Comparison of ENCODE assay signal across 13 cellular contexts in the genomic region with DNA sequence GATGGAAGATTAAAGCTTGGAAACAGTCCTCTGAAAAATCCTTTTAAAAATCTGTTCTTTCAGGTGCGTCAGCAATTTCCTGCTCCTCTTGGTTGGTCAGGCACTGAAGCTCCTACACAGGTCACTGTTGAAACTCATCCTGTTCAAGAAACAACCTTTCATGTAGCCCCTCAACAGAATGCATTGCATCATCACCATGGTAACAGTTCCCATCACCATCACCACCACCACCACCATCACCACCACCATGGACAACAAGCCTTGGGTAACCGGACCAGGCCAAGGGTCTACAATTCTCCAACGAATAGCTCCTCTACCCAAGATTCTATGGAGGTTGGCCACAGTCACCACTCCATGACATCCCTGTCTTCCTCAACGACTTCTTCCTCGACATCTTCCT.
DNase-seq lines count a peak whose midpoint lies in the region; ATAC-seq, FAIRE-seq and TF ChIP-seq lines count a peak whose summit lies in the region.
"Had no signal": no experiment of that assay in that cellular context is flagged by ENCODE, and none has a peak within 500 bp of the region (broad histone marks: within the 10 kb centered on the region; RNA-seq: fewer than 3 reads in every experiment).

No MANE protein-coding gene starts in this region.

- no peak overlapping the region for H3K27ac ChIP-seq in GM23338 (ENCODE audit: low read depth)
- H3K27ac ChIP-seq: C4-2B, GM23248 had no signal

- no peak overlapping the region for H3K4me3 ChIP-seq in GM23338
- H3K4me3 ChIP-seq: GM23248 had no signal

- no peaks in the 10 kb centered on the region for H3F3A ChIP-seq in GM23338 (replicated peaks; ENCODE audit: low read depth)

- peaks cover 30% of the 10 kb centered on the region for H3K4me1 ChIP-seq in GM23338 (ENCODE audit: insufficient read depth)

- no peak for ATAC-seq in activated CD8-positive, alpha-beta T cell treated with anti-CD3 and anti-CD28 coated beads, Interleukin-2, amount 10 ng/mL, durations not matched to agents 7 days and 5 days
- ATAC-seq in activated CD8-positive, alpha-beta T cell treated with anti-CD3 and anti-CD28 coated beads for 36 hours, result no peak
- no peak for ATAC-seq in GM23338
- ATAC-seq in WTC11, result no peak
- ATAC-seq in HG03460 (IDR thresholded peaks at IDR 0.05; ENCODE audit: unreplicated experiment), result no peak

- peak overlapping the region; percentile 63 for H3K4me2 ChIP-seq in GM23338

- no peaks in the 10 kb centered on the region for H4K20me1 ChIP-seq in GM23338 (replicated peaks; ENCODE audit: insufficient read depth)

- H3K4me3 Mint-ChIP-seq in activated CD8-positive, alpha-beta T cell treated with anti-CD3 and anti-CD28 coated beads, Interleukin-2, amount 10 ng/mL, durations not matched to agents 7 days and 5 days, result no peak overlapping the region
- no peak overlapping the region for H3K4me3 Mint-ChIP-seq in activated CD8-positive, alpha-beta T cell treated with anti-CD3 and anti-CD28 coated beads for 36 hours
- H3K4me3 Mint-ChIP-seq in GM23338, result no peak overlapping the region
- H3K4me3 Mint-ChIP-seq in WTC11, result no peak overlapping the region
- H3K4me3 Mint-ChIP-seq in immature natural killer cell, result no peak overlapping the region

- no peak for FAIRE-seq in RCC 7860 (lab: Jason Lieb, UNC)

- H3K27ac Mint-ChIP-seq in activated CD8-positive, alpha-beta T cell treated with anti-CD3 and anti-CD28 coated beads, Interleukin-2, amount 10 ng/mL, durations not matched to agents 7 days and 5 days, result peak overlapping the region; percentile 11
- H3K27ac Mint-ChIP-seq in activated CD8-positive, alpha-beta T cell treated with anti-CD3 and anti-CD28 coated beads for 36 hours, result no peak overlapping the region
- H3K27ac Mint-ChIP-seq in GM23338 (0 out of 2 replicates have a peak overlapping the region, but pooled peaks have one; percentile 58), WTC11 (peak overlapping the region; percentile 84), immature natural killer cell (peak overlapping the region in 4 of 6 donors; percentile 6 to 74 (median 40))

- POLR2A ChIA-PET in activated CD8-positive, alpha-beta T cell treated with anti-CD3 and anti-CD28 coated beads, Interleukin-2, amount 10 ng/mL, durations not matched to agents 7 days and 5 days (lab: Charles Lee), result interaction anchor here (0.7 to 0.8 kb wide), 2 partner anchors 11 to 53 kb away, joined by 3 to 7 read pairs; no protein-coding TSS in a partner anchor
- POLR2A ChIA-PET in activated CD8-positive, alpha-beta T cell treated with anti-CD3 and anti-CD28 coated beads for 36 hours (lab: Charles Lee), result interaction anchor here (0.7 to 1.3 kb wide), 5 partner anchors 10 to 80 kb away, joined by 3 to 7 read pairs (median 3); no protein-coding TSS in a partner anchor
- POLR2A ChIA-PET in WTC11 (lab: Charles Lee), result no interaction called here

- CTCF ChIA-PET in activated CD8-positive, alpha-beta T cell treated with anti-CD3 and anti-CD28 coated beads, Interleukin-2, amount 10 ng/mL, durations not matched to agents 7 days and 5 days (lab: Charles Lee), result interaction anchor here (0.8 to 1.5 kb wide), 4 partner anchors 24 to 390 kb away, joined by 3 read pairs; no protein-coding TSS in a partner anchor
- CTCF ChIA-PET in activated CD8-positive, alpha-beta T cell treated with anti-CD3 and anti-CD28 coated beads for 36 hours (lab: Charles Lee), result interaction anchor here (0.7 kb wide), 1 partner anchor 131 kb away, joined by 3 read pairs; no protein-coding TSS in a partner anchor
- CTCF ChIA-PET in WTC11 (lab: Charles Lee), result interaction anchor here (0.9 to 1.3 kb wide), 4 partner anchors 15 to 405 kb away, joined by 3 to 6 read pairs (median 3); no protein-coding TSS in a partner anchor

- H3K36me3 ChIP-seq in GM23338 (ENCODE audit: insufficient read depth), result peaks cover 24% of the 10 kb centered on the region

- intact Hi-C loops in activated CD8-positive, alpha-beta T cell treated with anti-CD3 and anti-CD28 coated beads for 36 hours (cut with micrococcal nuclease), result no loop called here

- no peak for DNase-seq in activated CD8-positive, alpha-beta T cell treated with anti-CD3 and anti-CD28 coated beads, Interleukin-2, amount 10 ng/mL, durations not matched to agents 7 days and 5 days
- DNase-seq in activated CD8-positive, alpha-beta T cell treated with anti-CD3 and anti-CD28 coated beads for 36 hours, result no peak
- DNase-seq in GM23338 (ENCODE audit: low spot score) (no peak), WTC11 (ENCODE audit: low spot score) (no peak), immature natural killer cell (no peak), RCC 7860 (ENCODE audit: low spot score) (no peak)
- DNase-seq: GM23248, NCI-H1105, NCI-H1694, NCI-H226, NCI-H524 treated with DMSO at 0.1 percent for 48 hours had no signal

- no peak for TF ChIP-seq CTCF in activated CD8-positive, alpha-beta T cell treated with anti-CD3 and anti-CD28 coated beads for 36 hours (IDR thresholded peaks at IDR 0.05)
- no peak for TF ChIP-seq CTCF in GM23338 (conservative IDR thresholded peaks at IDR 0.05; ENCODE audit: low read depth in 2 of 2)
- TF ChIP-seq CTCF in WTC11 (IDR thresholded peaks at IDR 0.05), result no peak

- H3K79me2 ChIP-seq in GM23338 (replicated peaks; ENCODE audit: insufficient read depth), result peaks cover 40% of the 10 kb centered on the region

- peaks cover 17% of the 10 kb centered on the region for H3K9me2 ChIP-seq in GM23338 (ENCODE audit: insufficient read depth)

- no peaks in the 10 kb centered on the region for H3K27me3 ChIP-seq in GM23338 (ENCODE audit: insufficient read depth)

- peaks cover 12% of the 10 kb centered on the region for H3K4me1 Mint-ChIP-seq in activated CD8-positive, alpha-beta T cell treated with anti-CD3 and anti-CD28 coated beads, Interleukin-2, amount 10 ng/mL, durations not matched to agents 7 days and 5 days (ENCODE audit: low read depth)
- peaks cover 5% of the 10 kb centered on the region for H3K4me1 Mint-ChIP-seq in activated CD8-positive, alpha-beta T cell treated with anti-CD3 and anti-CD28 coated beads for 36 hours (ENCODE audit: low read depth)
- H3K4me1 Mint-ChIP-seq in GM23338 (peaks cover 51% of the 10 kb centered on the region), WTC11 (peaks cover 39% of the 10 kb centered on the region), immature natural killer cell (peaks cover 10 to 34% of the 10 kb centered on the region in 2 donors)

- H3K9me3 Mint-ChIP-seq in activated CD8-positive, alpha-beta T cell treated with anti-CD3 and anti-CD28 coated beads, Interleukin-2, amount 10 ng/mL, durations not matched to agents 7 days and 5 days (ENCODE audit: insufficient read depth), result no peaks in the 10 kb centered on the region
- H3K9me3 Mint-ChIP-seq in activated CD8-positive, alpha-beta T cell treated with anti-CD3 and anti-CD28 coated beads for 36 hours, result no peaks in the 10 kb centered on the region
- H3K9me3 Mint-ChIP-seq in GM23338 (no peaks in the 10 kb centered on the region), WTC11 (peaks cover 3% of the 10 kb centered on the region; the same call in 1 of the 2 replicates), immature natural killer cell (no peaks in the 10 kb centered on the region)

- H3K27me3 Mint-ChIP-seq in activated CD8-positive, alpha-beta T cell treated with anti-CD3 and anti-CD28 coated beads, Interleukin-2, amount 10 ng/mL, durations not matched to agents 7 days and 5 days (ENCODE audit: low read depth), result no peaks in the 10 kb centered on the region
- no peaks in the 10 kb centered on the region for H3K27me3 Mint-ChIP-seq in activated CD8-positive, alpha-beta T cell treated with anti-CD3 and anti-CD28 coated beads for 36 hours
- H3K27me3 Mint-ChIP-seq in GM23338 (ENCODE audit: insufficient read depth, low read depth, poor library complexity) (peaks cover 5% of the 10 kb centered on the region), WTC11 (ENCODE audit: low read depth) (no peaks in the 10 kb centered on the region), immature natural killer cell (ENCODE audit: low read depth in 3 of 3) (peaks cover 0 to 5% (median 5%) of the 10 kb centered on the region in 3 donors)

- H2AFZ ChIP-seq in GM23338, result no peak overlapping the region
- H2AFZ ChIP-seq: GM23248 had no signal

- H3K36me3 Mint-ChIP-seq in activated CD8-positive, alpha-beta T cell treated with anti-CD3 and anti-CD28 coated beads, Interleukin-2, amount 10 ng/mL, durations not matched to agents 7 days and 5 days (ENCODE audit: low read depth), result peaks cover 67% of the 10 kb centered on the region
- H3K36me3 Mint-ChIP-seq in activated CD8-positive, alpha-beta T cell treated with anti-CD3 and anti-CD28 coated beads for 36 hours (ENCODE audit: low read depth), result peaks cover 57% of the 10 kb centered on the region
- peaks cover 63% of the 10 kb centered on the region for H3K36me3 Mint-ChIP-seq in GM23338 (ENCODE audit: low read depth)
- peaks cover 29% of the 10 kb centered on the region for H3K36me3 Mint-ChIP-seq in WTC11
- H3K36me3 Mint-ChIP-seq in immature natural killer cell, result peaks cover 7 to 32% (median 27%) of the 10 kb centered on the region in 3 donors

TF ChIP-seq in GM23338, 12 proteins besides CTCF, POLR2A, EP300 and RAD21 (continues in another document):
- TF ChIP-seq, protein P1, sequence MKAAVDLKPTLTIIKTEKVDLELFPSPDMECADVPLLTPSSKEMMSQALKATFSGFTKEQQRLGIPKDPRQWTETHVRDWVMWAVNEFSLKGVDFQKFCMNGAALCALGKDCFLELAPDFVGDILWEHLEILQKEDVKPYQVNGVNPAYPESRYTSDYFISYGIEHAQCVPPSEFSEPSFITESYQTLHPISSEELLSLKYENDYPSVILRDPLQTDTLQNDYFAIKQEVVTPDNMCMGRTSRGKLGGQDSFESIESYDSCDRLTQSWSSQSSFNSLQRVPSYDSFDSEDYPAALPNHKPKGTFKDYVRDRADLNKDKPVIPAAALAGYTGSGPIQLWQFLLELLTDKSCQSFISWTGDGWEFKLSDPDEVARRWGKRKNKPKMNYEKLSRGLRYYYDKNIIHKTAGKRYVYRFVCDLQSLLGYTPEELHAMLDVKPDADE (IDR thresholded peaks at IDR 0.05), result no peak
- TF ChIP-seq CREB1 (CRISPR knock-in tag; IDR thresholded peaks at IDR 0.05; ENCODE audit: low read depth) (no peak), ZNF331 (CRISPR knock-in tag; IDR thresholded peaks at IDR 0.05; ENCODE audit: low read depth) (no peak), STAT1 (IDR thresholded peaks at IDR 0.05; ENCODE audit: unreplicated experiment) (no peak)

TF ChIP-seq in WTC11, 78 proteins besides CTCF, POLR2A, EP300 and RAD21 (continues in another document):
- no peak for TF ChIP-seq EMX1 (CRISPR knock-in tag; IDR thresholded peaks at IDR 0.05)
- TF ChIP-seq ETV6 (CRISPR knock-in tag; IDR thresholded peaks at IDR 0.05), result no peak
- no peak for TF ChIP-seq TP53 (CRISPR knock-in tag; IDR thresholded peaks at IDR 0.05)
- TF ChIP-seq, protein P2, sequence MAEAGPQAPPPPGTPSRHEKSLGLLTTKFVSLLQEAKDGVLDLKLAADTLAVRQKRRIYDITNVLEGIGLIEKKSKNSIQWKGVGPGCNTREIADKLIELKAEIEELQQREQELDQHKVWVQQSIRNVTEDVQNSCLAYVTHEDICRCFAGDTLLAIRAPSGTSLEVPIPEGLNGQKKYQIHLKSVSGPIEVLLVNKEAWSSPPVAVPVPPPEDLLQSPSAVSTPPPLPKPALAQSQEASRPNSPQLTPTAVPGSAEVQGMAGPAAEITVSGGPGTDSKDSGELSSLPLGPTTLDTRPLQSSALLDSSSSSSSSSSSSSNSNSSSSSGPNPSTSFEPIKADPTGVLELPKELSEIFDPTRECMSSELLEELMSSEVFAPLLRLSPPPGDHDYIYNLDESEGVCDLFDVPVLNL (CRISPR knock-in tag; IDR thresholded peaks at IDR 0.05; ENCODE audit: borderline replicate concordance, low read depth), result no peak
